8 cellular contexts compared by ENCODE assay signal in the genomic region with DNA sequence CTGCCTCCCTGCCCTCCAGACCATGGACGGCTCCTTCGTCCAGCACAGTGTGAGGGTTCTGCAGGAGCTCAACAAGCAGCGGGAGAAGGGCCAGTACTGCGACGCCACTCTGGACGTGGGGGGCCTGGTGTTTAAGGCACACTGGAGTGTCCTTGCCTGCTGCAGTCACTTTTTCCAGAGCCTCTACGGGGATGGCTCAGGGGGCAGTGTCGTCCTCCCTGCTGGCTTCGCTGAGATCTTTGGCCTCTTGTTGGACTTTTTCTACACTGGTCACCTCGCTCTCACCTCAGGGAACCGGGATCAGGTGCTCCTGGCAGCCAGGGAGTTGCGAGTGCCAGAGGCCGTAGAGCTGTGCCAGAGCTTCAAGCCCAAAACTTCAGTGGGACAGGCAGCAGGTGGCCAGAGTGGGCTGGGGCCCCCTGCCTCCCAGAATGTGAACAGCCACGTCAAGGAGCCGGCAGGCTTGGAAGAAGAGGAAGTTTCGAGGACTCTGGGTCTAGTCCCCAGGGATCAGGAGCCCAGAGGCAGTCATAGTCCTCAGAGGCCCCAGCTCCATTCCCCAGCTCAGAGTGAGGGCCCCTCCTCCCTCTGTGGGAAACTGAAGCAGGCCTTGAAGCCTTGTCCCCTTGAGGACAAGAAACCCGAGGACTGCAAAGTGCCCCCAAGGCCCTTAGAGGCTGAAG. TPM values are rescaled to one million over a fixed set of nuclear protein-coding genes. Genes with fewer than 3 reads are reported as not detected.
DNase-seq lines count a peak whose midpoint lies in the region; FAIRE-seq and TF ChIP-seq lines count a peak whose summit lies in the region.
"Had no signal": no experiment of that assay in that cellular context is flagged by ENCODE, and none has a peak within 500 bp of the region (broad histone marks: within the 10 kb centered on the region; RNA-seq: fewer than 3 reads in every experiment).

No MANE protein-coding gene starts in this region.

- no peaks in the 10 kb centered on the region for H3K9me3 ChIP-seq in endothelial cell of umbilical vein (replicated peaks; ENCODE audit: control insufficient read depth, insufficient read depth, low read length)

- no peaks in the 10 kb centered on the region for H3K27me3 ChIP-seq in endothelial cell of umbilical vein (ENCODE audit: control insufficient read depth in 2 of 2, insufficient read depth in 2 of 2, low read length in 2 of 2)

- H3K4me1 ChIP-seq in endothelial cell of umbilical vein (ENCODE audit: control insufficient read depth, extremely low read depth, insufficient read depth, low read length) = peaks cover 14% of the 10 kb centered on the region

- dilution Hi-C loops in endothelial cell of umbilical vein (cut with MboI; ENCODE audit: extremely low pct_ligation_motif_present, low sequenced_read_pairs) = no loop called here

- peaks cover 11% of the 10 kb centered on the region for H3K79me2 ChIP-seq in endothelial cell of umbilical vein (ENCODE audit: control insufficient read depth, insufficient read depth, low read length)

- CTCF ChIA-PET in RWPE1 (lab: Yijun Ruan, JAX) (interaction anchor here (0.6 to 1.1 kb wide), 5 partner anchors 26 to 1881 kb away, joined by 3 to 10 read pairs (median 3); partner anchors contain the start of gene NOL9), endothelial cell of umbilical vein (lab: Charles Lee) (interaction anchor here (1.2 to 1.8 kb wide), 5 partner anchors 20 to 95 kb away, joined by 4 to 15 read pairs (median 8); partner anchors contain the start of genes NOL9 and TAS1R1)

- H4K20me1 ChIP-seq in endothelial cell of umbilical vein (replicated peaks; ENCODE audit: control insufficient read depth, extremely low read depth, insufficient read depth, low read length) = no peaks in the 10 kb centered on the region

- DNase-seq in RWPE1 (ENCODE audit: low spot score) (no peak), endothelial cell of umbilical vein (ENCODE audit: low read depth, low spot score) (peak; percentile 30), nephron progenitor cell (no peak), DMS153 treated with DMSO at 0.1 percent for 48 hours (lab: John Stamatoyannopoulos, UW; ENCODE audit: unreplicated experiment) (no peak), NCI-H2171 treated with DMSO at 0.1 percent for 48 hours (lab: John Stamatoyannopoulos, UW) (no peak), NCI-H1105 (lab: John Stamatoyannopoulos, UW) (no peak)

- peak overlapping the region; percentile 92 for H3K27ac ChIP-seq in RWPE1
- peak overlapping the region; percentile 41 for H3K27ac ChIP-seq in endothelial cell of umbilical vein (ENCODE audit: insufficient read depth, low read depth, low read length)

- TF ChIP-seq CTCF in GM12875 (IDR thresholded peaks at IDR 0.05; ENCODE audit: borderline replicate concordance, insufficient read depth, low read depth, low read length) = 0 out of 2 replicates have a peak, but pooled peaks have one; percentile 7
- TF ChIP-seq CTCF in RWPE1 (conservative IDR thresholded peaks at IDR 0.05; ENCODE audit: low read depth) = no peak
- peak in 1 of 2 donors; percentile 22 for TF ChIP-seq CTCF in endothelial cell of umbilical vein (IDR thresholded peaks at IDR 0.05; ENCODE audit: extremely low read depth in 1 of 2, insufficient read depth in 1 of 2, low read depth in 1 of 2, low read length in 2 of 2)
- TF ChIP-seq CTCF in nephron progenitor cell (IDR thresholded peaks at IDR 0.05) = no peak

- H3K36me3 ChIP-seq in endothelial cell of umbilical vein (ENCODE audit: control insufficient read depth in 2 of 2, extremely low read depth in 1 of 2, insufficient read depth in 2 of 2, low read length in 2 of 2) = no peaks in the 10 kb centered on the region

- H2AFZ ChIP-seq in endothelial cell of umbilical vein (ENCODE audit: low read depth, low read length) = peak overlapping the region; percentile 65

- peak overlapping the region; percentile 75 for H3K4me2 ChIP-seq in endothelial cell of umbilical vein (ENCODE audit: insufficient read depth, low read length)

- no peaks in the 10 kb centered on the region for H3K9me1 ChIP-seq in endothelial cell of umbilical vein (replicated peaks; ENCODE audit: control insufficient read depth, extremely low read depth, insufficient read depth, low read length)

- H3K4me3 Mint-ChIP-seq in nephron progenitor cell = peak overlapping the region; percentile 94

- H3K4me3 ChIP-seq in GM12875 (ENCODE audit: low read depth, low read length) (peak overlapping the region; percentile 96), endothelial cell of umbilical vein (replicated peaks in 1 of 3; ENCODE audit: insufficient read depth in 1 of 3, low read depth in 1 of 3, low read length in 3 of 3) (peak overlapping the region; percentile 57 to 98 (median 65))

- peak overlapping the region; percentile 39 for H3K9ac ChIP-seq in endothelial cell of umbilical vein (replicated peaks; ENCODE audit: extremely low read depth, insufficient read depth, low read length)

- POLR2A ChIA-PET in RWPE1 (lab: Yijun Ruan, JAX; ENCODE audit: low non-redundant PET) (interaction anchor here (1.0 to 1.6 kb wide), 2 partner anchors 9 to 26 kb away, joined by 3 to 4 read pairs; partner anchors contain the start of gene NOL9), endothelial cell of umbilical vein (lab: Charles Lee) (interaction anchor here (0.7 to 1.8 kb wide), 4 partner anchors 19 to 115 kb away, joined by 3 to 6 read pairs (median 6); partner anchors contain the start of gene KLHL21)

- peak overlapping the region; percentile 42 for H3K27ac Mint-ChIP-seq in nephron progenitor cell

- peaks cover 40% of the 10 kb centered on the region for H3K4me1 Mint-ChIP-seq in nephron progenitor cell

- peaks cover 3% of the 10 kb centered on the region for H3K27me3 Mint-ChIP-seq in nephron progenitor cell (ENCODE audit: low read depth, poor library complexity)

- H3K36me3 Mint-ChIP-seq in nephron progenitor cell (ENCODE audit: low read depth) = no peaks in the 10 kb centered on the region

- FAIRE-seq in endothelial cell of umbilical vein (lab: Jason Lieb, UNC) = no peak

- no TSS peak for BruUV-seq in endothelial cell of umbilical vein (replicated peaks; lab: Mats Ljungman, UMichigan)

- no peak for TF ChIP-seq POLR2A in endothelial cell of umbilical vein (IDR thresholded peaks at IDR 0.05; ENCODE audit: low read depth, low read length)

- intact Hi-C loops in endothelial cell of umbilical vein (cut with micrococcal nuclease) = loop anchor here (1.0 kb wide), 2 partner anchors 21 to 33 kb away; partner anchors contain the start of gene PHF13

- no peaks in the 10 kb centered on the region for H3K9me3 Mint-ChIP-seq in nephron progenitor cell

TF ChIP-seq in endothelial cell of umbilical vein, 7 proteins besides CTCF, POLR2A, EP300 and RAD21 (continues in another document):
- TF ChIP-seq EZH2 (IDR thresholded peaks at IDR 0.05; ENCODE audit: borderline replicate concordance, low read depth, low read length, severe bottlenecking) (no peak), FOS (IDR thresholded peaks at IDR 0.05; ENCODE audit: borderline replicate concordance, insufficient read depth, low read length) (no peak), JUN (IDR thresholded peaks at IDR 0.05; ENCODE audit: borderline replicate concordance, insufficient read depth, insufficient read length, low read depth) (no peak)

RNA-seq across cellular contexts. Expression of gene ZBTB48, which starts 0.9 kb away (rescaled TPM):
- 25.1 and 29.2 TPM in 2 replicates for total RNA-seq in endothelial cell of umbilical vein
- 20.9 and 29.0 TPM in 2 replicates for polyA plus RNA-seq in endothelial cell of umbilical vein
- polyA plus RNA-seq in endothelial cell of umbilical vein (2011; cell fraction: cytosol; rRNA removed) = 10.9 and 13.8 TPM in 2 replicates
- polyA plus RNA-seq in endothelial cell of umbilical vein (2011; cell fraction: nucleus; rRNA removed) = 46.0 and 49.3 TPM in 2 replicates
- 9.0 and 15.7 TPM in 2 replicates for polyA plus RNA-seq in endothelial cell of umbilical vein (2012)
- 9.9 and 14.2 TPM in 2 replicates for polyA minus RNA-seq in endothelial cell of umbilical vein
- polyA minus RNA-seq in endothelial cell of umbilical vein (2011; cell fraction: cytosol; rRNA and poly(A)+ RNA removed) = 21.4 TPM
- polyA minus RNA-seq in endothelial cell of umbilical vein (2011; cell fraction: nucleus; rRNA and poly(A)+ RNA removed) = 11.1 and 20.3 TPM in 2 replicates

RNA-seq across cellular contexts. Expression of gene KLHL21, which starts 21.9 kb away (rescaled TPM):
- total RNA-seq in endothelial cell of umbilical vein = 19.2 and 22.4 TPM in 2 replicates
- polyA plus RNA-seq in endothelial cell of umbilical vein = 18.0 and 24.9 TPM in 2 replicates
- polyA plus RNA-seq in endothelial cell of umbilical vein (2011; cell fraction: cytosol; rRNA removed) = 10.5 and 14.1 TPM in 2 replicates
- 20.4 and 30.5 TPM in 2 replicates for polyA plus RNA-seq in endothelial cell of umbilical vein (2011; cell fraction: nucleus; rRNA removed)
- 17.8 and 20.9 TPM in 2 replicates for polyA plus RNA-seq in endothelial cell of umbilical vein (2012)
- polyA minus RNA-seq in endothelial cell of umbilical vein = 21.1 and 21.8 TPM in 2 replicates
- 20.5 TPM for polyA minus RNA-seq in endothelial cell of umbilical vein (2011; cell fraction: cytosol; rRNA and poly(A)+ RNA removed)
- 15.2 and 22.3 TPM in 2 replicates for polyA minus RNA-seq in endothelial cell of umbilical vein (2011; cell fraction: nucleus; rRNA and poly(A)+ RNA removed)

RNA-seq across cellular contexts. Expression of gene TAS1R1, which starts 25.6 kb away (rescaled TPM):
- total RNA-seq in endothelial cell of umbilical vein = not detected in 2 replicates
- polyA plus RNA-seq in endothelial cell of umbilical vein = not detected in 2 replicates
- 0.03 TPM in 1 of 2 replicates, not detected in the other for polyA plus RNA-seq in endothelial cell of umbilical vein (2011; cell fraction: cytosol; rRNA removed)
- not detected in 2 replicates for polyA plus RNA-seq in endothelial cell of umbilical vein (2011; cell fraction: nucleus; rRNA removed)
- not detected in 2 replicates for polyA plus RNA-seq in endothelial cell of umbilical vein (2012)
- not detected in 2 replicates for polyA minus RNA-seq in endothelial cell of umbilical vein
- not detected for polyA minus RNA-seq in endothelial cell of umbilical vein (2011; cell fraction: cytosol; rRNA and poly(A)+ RNA removed)
- not detected in 2 replicates for polyA minus RNA-seq in endothelial cell of umbilical vein (2011; cell fraction: nucleus; rRNA and poly(A)+ RNA removed)
- total RNA-seq: temporal lobe had no signal

RNA-seq across cellular contexts. Expression of gene NOL9, which starts 26.4 kb away (rescaled TPM):
- total RNA-seq in endothelial cell of umbilical vein = 39.7 and 42.9 TPM in 2 replicates
- polyA plus RNA-seq in endothelial cell of umbilical vein = 14.1 TPM in 2 replicates
- polyA plus RNA-seq in endothelial cell of umbilical vein (2011; cell fraction: cytosol; rRNA removed) = 13.0 and 13.4 TPM in 2 replicates
- polyA plus RNA-seq in endothelial cell of umbilical vein (2011; cell fraction: nucleus; rRNA removed) = 40.5 and 51.7 TPM in 2 replicates
- polyA plus RNA-seq in endothelial cell of umbilical vein (2012) = 5.7 and 9.3 TPM in 2 replicates
- polyA minus RNA-seq in endothelial cell of umbilical vein = 26.7 and 32.8 TPM in 2 replicates
- polyA minus RNA-seq in endothelial cell of umbilical vein (2011; cell fraction: cytosol; rRNA and poly(A)+ RNA removed) = 19.9 TPM
- 47.2 and 68.1 TPM in 2 replicates for polyA minus RNA-seq in endothelial cell of umbilical vein (2011; cell fraction: nucleus; rRNA and poly(A)+ RNA removed)

RNA-seq across cellular contexts. Expression of gene PHF13, which starts 32.8 kb away (rescaled TPM):
- total RNA-seq in endothelial cell of umbilical vein = 17.8 and 18.6 TPM in 2 replicates
- 5.6 and 5.7 TPM in 2 replicates for polyA plus RNA-seq in endothelial cell of umbilical vein
- polyA plus RNA-seq in endothelial cell of umbilical vein (2011; cell fraction: cytosol; rRNA removed) = 6.3 and 6.5 TPM in 2 replicates
- polyA plus RNA-seq in endothelial cell of umbilical vein (2011; cell fraction: nucleus; rRNA removed) = 8.2 and 8.3 TPM in 2 replicates
- polyA plus RNA-seq in endothelial cell of umbilical vein (2012) = 9.0 and 9.8 TPM in 2 replicates
- polyA minus RNA-seq in endothelial cell of umbilical vein = 7.3 and 7.4 TPM in 2 replicates
- polyA minus RNA-seq in endothelial cell of umbilical vein (2011; cell fraction: cytosol; rRNA and poly(A)+ RNA removed) = 3.0 TPM
- polyA minus RNA-seq in endothelial cell of umbilical vein (2011; cell fraction: nucleus; rRNA and poly(A)+ RNA removed) = 3.2 and 3.4 TPM in 2 replicates
